Comparison of ENCODE assay signal across 8 cellular contexts in genomic region chr1:37514350-37515184, GRCh38. TPM values are rescaled to one million over a fixed set of nuclear protein-coding genes. Genes with fewer than 3 reads are reported as not detected.
DNase-seq lines count a peak whose midpoint lies in the region; ATAC-seq and TF ChIP-seq lines count a peak whose summit lies in the region.

Gene MEAF6, minus strand, starts transcription at chr1:37514766. Its CDS starts 20 bp downstream, at chr1:37514746.

- CTCF ChIA-PET in PC-9 (lab: Charles Lee), result interaction anchor here (0.5 to 1.5 kb wide), 7 partner anchors 12 to 491 kb away, joined by 3 to 8 read pairs (median 3); partner anchors contain the start of gene FHL3

- no peak for TF ChIP-seq EP300 in esophagus muscularis mucosa (IDR thresholded peaks at IDR 0.05)

- H3K9me2 ChIP-seq in PC-9 (ENCODE audit: insufficient read depth), result no peaks in the 10 kb centered on the region

- peaks cover 17% of the 10 kb centered on the region for H3K36me3 Mint-ChIP-seq in activated T-cell treated with anti-CD3 and anti-CD28 coated beads, Interleukin-2, amount 50 U/mL, for 4 hours (ENCODE audit: insufficient read depth)

- peaks cover 8% of the 10 kb centered on the region; the same call in 1 of the 2 replicates for H4K20me1 ChIP-seq in PC-9 (ENCODE audit: insufficient read depth)

- TF ChIP-seq POLR2A in esophagus muscularis mucosa (IDR thresholded peaks at IDR 0.05; ENCODE audit: low read depth), result peak; percentile 36

- peaks cover 23% of the 10 kb centered on the region for H3K79me2 ChIP-seq in PC-9 (ENCODE audit: low read depth)

- ATAC-seq in GM21381 (IDR thresholded peaks at IDR 0.05; ENCODE audit: unreplicated experiment), result peak; percentile 91
- peak; percentile 94 for ATAC-seq in activated T-cell treated with anti-CD3 and anti-CD28 coated beads, Interleukin-2, amount 50 U/mL, for 4 hours

- DNase-seq in DMS 273 (lab: John Stamatoyannopoulos, UW; ENCODE audit: unreplicated experiment) (peak; percentile 95), HUDEP-2 (lab: John Stamatoyannopoulos, UW; ENCODE audit: unreplicated experiment in 76 of 76) (peak in 72 of 76 experiments; percentile 18 to 81 (median 65)), PC-9 (peak; percentile 58 to 86), esophagus muscularis mucosa (ENCODE audit: extremely low spot score) (peak; percentile 93), myocyte (ENCODE audit: low read depth) (peak; percentile 80)
- peak; percentile 79 for DNase-seq in activated T-cell treated with anti-CD3 and anti-CD28 coated beads, Interleukin-2, amount 50 U/mL, for 4 hours
- DNase-seq in stimulated activated CD8-positive, alpha-beta memory T cell treated with anti-CD3 and anti-CD28 coated beads, Interleukin-7, amount 100 ng/mL, for 48 hours (ENCODE audit: extremely low read depth in 1 of 2, low read depth in 1 of 2), result peak; percentile 59 to 68

- H2AFZ ChIP-seq in PC-9, result peak within 1 kb of the TSS; percentile 100

- peaks cover 4% of the 10 kb centered on the region; the same call in 1 of the 2 replicates for H3K36me3 ChIP-seq in PC-9 (ENCODE audit: low read depth)
- peaks cover 0 to 35% (median 16%) of the 10 kb centered on the region in 4 donors for H3K36me3 ChIP-seq in esophagus muscularis mucosa

- H3K27me3 ChIP-seq in PC-9 (ENCODE audit: insufficient read depth, low read depth) (no peaks in the 10 kb centered on the region), esophagus muscularis mucosa (no peaks in the 10 kb centered on the region)

- peaks cover 45% of the 10 kb centered on the region for H3K4me1 Mint-ChIP-seq in activated T-cell treated with anti-CD3 and anti-CD28 coated beads, Interleukin-2, amount 50 U/mL, for 4 hours (ENCODE audit: low read depth)

- peaks cover 17% of the 10 kb centered on the region; the same call in 1 of the 2 replicates for H3F3A ChIP-seq in PC-9 (ENCODE audit: insufficient read depth, low read depth)

- no TSS peak for BruUV-seq in PC-9 (replicated peaks; lab: Mats Ljungman, UMichigan)

- H3K27ac ChIP-seq in PC-9 (peak within 1 kb of the TSS; percentile 77), esophagus muscularis mucosa (replicated peaks in 1 of 4) (peak within 1 kb of the TSS; percentile 92 to 95 (median 94))

- H3K4me1 ChIP-seq in PC-9 (replicated peaks; ENCODE audit: insufficient read depth) (peaks cover 17% of the 10 kb centered on the region), esophagus muscularis mucosa (peaks cover 10 to 34% (median 28%) of the 10 kb centered on the region in 4 donors)

- peak within 1 kb of the TSS; percentile 94 for H3K4me2 ChIP-seq in PC-9

- H3K9me3 Mint-ChIP-seq in activated T-cell treated with anti-CD3 and anti-CD28 coated beads, Interleukin-2, amount 50 U/mL, for 4 hours, result no peaks in the 10 kb centered on the region

- POLR2A ChIA-PET in PC-9 (lab: Charles Lee; ENCODE audit: unreplicated experiment), result interaction anchor here (0.6 to 0.9 kb wide), 10 partner anchors 11 to 1370 kb away, joined by 3 to 16 read pairs (median 6); partner anchors contain the start of gene MRPS15

- WGBS in esophagus muscularis mucosa, result 2% methylated on average over 22 of the region's 100 CpGs

- H3K9me3 ChIP-seq in PC-9 (ENCODE audit: insufficient read depth, low read depth) (no peaks in the 10 kb centered on the region), esophagus muscularis mucosa (no peaks in the 10 kb centered on the region)

- peak within 1 kb of the TSS; percentile 99 for H3K4me3 Mint-ChIP-seq in activated T-cell treated with anti-CD3 and anti-CD28 coated beads, Interleukin-2, amount 50 U/mL, for 4 hours

- intact Hi-C loops in PC-9 (cut with micrococcal nuclease; ENCODE audit: unreplicated experiment) (loop anchor here (1.0 to 2.0 kb wide), 3 partner anchors 20 to 40 kb away; partner anchors contain the start of gene SNIP1), esophagus muscularis mucosa (cut with DNase I) (loop anchor here (10.0 kb wide), 2 partner anchors 80 to 170 kb away; partner anchors contain the start of gene GNL2)

- H3K4me3 ChIP-seq in PC-9 (peak within 1 kb of the TSS; percentile 95), esophagus muscularis mucosa (peak within 1 kb of the TSS; percentile 93 to 98 (median 96))

- TF ChIP-seq CTCF in PC-9 (conservative IDR thresholded peaks at IDR 0.05) (peak; percentile 63), esophagus muscularis mucosa (IDR thresholded peaks at IDR 0.05) (peak; percentile 81 to 89 (median 84))

- H3K27me3 Mint-ChIP-seq in activated T-cell treated with anti-CD3 and anti-CD28 coated beads, Interleukin-2, amount 50 U/mL, for 4 hours (ENCODE audit: low read depth), result no peaks in the 10 kb centered on the region

RNA-seq across cellular contexts. Expression of gene MEAF6, which starts in this region (rescaled TPM):
- total RNA-seq in PC-9 (2021), result 72.3 and 88.7 TPM in 2 replicates
- total RNA-seq in activated T-cell treated with anti-CD3 and anti-CD28 coated beads, Interleukin-2, amount 50 U/mL, for 4 hours, result 100 to 1,000 TPM in 1 of 3 donors, 10 to 100 TPM in 2; 87.2 to 104 (median 95.6) TPM
- 100 to 1,000 TPM in 1 of 4 donors, 10 to 100 TPM in 3; 55.2 to 100 (median 78.3) TPM for total RNA-seq in esophagus muscularis mucosa
- 88.6 and 116 TPM in 2 replicates for total RNA-seq in myocyte
- 56.5 TPM for polyA plus RNA-seq in myocyte (2012)

Comparison
In these comparisons a context has a peak if more than half of its experiments do, and no peak if none do; other contexts are left out.
1. Peak in every context shown above with its lines: DNase-seq, ATAC-seq, H3K4me3 ChIP-seq and H3K27ac ChIP-seq.